ENCODE assay signal across 1 cellular context in the genomic region with DNA sequence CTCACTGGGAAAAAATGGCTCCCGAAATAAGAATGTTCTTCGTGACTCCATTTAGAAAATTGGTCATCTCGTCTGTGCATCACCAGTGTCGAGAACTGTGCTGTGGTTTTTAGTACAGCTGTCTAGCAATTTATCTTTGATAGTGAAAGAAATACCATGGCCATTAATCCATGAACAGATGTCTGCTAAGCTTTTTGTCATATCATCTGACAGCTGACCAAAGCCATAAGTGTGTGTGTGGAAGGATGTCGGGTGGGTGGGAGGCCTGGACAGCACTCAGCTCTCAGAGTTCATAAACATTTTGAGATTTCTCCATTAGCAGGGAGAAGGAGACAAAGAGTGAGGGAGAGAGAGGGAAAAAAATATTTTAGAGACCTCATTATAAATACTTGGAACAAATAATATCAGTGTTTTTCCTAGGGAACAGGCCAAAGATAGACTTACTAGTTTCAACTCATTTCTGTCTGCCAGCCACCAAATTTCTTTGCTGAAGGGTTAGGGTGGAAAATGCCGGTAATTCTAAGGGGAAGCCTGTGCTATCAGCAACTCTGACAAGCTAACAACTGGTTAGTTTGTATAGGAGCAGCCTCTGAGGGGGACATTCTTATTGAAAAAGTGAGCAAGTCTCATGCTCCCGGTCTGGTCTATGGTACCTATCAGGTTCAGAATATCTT.
TF ChIP-seq lines count a peak whose summit lies in the region.

No MANE protein-coding gene starts in this region.

TF ChIP-seq in SK-N-SH treated with all-trans-retinoic acid at 6 μM for 48 hours, 23 proteins besides CTCF, POLR2A, EP300 and RAD21 (continued from another document):
- TF ChIP-seq, protein P1, sequence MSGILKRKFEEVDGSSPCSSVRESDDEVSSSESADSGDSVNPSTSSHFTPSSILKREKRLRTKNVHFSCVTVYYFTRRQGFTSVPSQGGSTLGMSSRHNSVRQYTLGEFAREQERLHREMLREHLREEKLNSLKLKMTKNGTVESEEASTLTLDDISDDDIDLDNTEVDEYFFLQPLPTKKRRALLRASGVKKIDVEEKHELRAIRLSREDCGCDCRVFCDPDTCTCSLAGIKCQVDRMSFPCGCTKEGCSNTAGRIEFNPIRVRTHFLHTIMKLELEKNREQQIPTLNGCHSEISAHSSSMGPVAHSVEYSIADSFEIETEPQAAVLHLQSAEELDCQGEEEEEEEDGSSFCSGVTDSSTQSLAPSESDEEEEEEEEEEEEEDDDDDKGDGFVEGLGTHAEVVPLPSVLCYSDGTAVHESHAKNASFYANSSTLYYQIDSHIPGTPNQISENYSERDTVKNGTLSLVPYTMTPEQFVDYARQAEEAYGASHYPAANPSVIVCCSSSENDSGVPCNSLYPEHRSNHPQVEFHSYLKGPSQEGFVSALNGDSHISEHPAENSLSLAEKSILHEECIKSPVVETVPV (CRISPR knock-in tag; IDR thresholded peaks at IDR 0.05): no peak
